ENCODE assay signal across 11 cellular contexts in the genomic region with DNA sequence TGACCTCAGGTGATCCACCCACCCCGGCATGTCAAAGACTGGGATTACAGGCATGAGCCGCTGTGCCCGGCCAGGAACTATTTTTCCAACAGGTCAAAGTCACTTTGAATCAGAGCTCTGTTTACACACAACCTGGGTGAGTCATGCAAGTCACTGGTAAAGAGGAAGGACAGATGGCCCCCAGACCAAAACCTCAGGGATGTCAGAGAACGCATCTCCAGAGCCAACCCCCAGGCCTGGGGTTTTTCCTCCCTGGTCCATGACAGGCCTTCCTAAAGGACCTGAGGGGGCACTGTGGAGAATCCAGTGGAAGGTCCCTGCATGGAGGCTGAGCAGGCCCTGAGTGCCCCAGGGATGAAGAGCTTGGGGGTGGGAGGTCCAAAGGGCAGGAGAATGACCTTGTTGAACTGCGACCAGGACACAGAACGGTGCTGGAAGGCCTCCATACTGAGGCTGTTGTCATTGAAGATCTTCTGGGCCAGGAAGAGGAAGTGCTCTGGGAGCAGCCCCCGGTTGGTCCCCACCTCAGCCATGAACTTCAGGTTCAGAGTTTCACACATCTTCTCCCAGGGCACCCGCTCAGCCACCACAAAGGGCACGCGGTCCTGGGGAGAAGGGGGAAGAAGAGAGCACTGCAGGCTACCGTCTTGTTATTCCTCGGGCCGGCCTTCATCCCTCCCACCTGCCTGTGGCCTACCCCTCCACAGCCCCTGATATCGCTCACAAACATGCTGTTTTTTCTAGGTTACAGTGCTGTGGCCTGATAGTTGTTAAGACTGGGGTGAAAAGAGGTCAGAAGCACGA. TPM values are rescaled to one million over a fixed set of nuclear protein-coding genes. Genes with fewer than 3 reads are reported as not detected.
DNase-seq lines count a peak whose midpoint lies in the region; ATAC-seq and TF ChIP-seq lines count a peak whose summit lies in the region.
"Had no signal": no experiment of that assay in that cellular context is flagged by ENCODE, and none has a peak within 500 bp of the region (broad histone marks: within the 10 kb centered on the region; RNA-seq: fewer than 3 reads in every experiment).

No MANE protein-coding gene starts in this region.

- H3K9me3 ChIP-seq in BE2C = no peaks in the 10 kb centered on the region
- H3K9me3 ChIP-seq in mesenchymal stem cell (ENCODE audit: control insufficient read depth, low read length) = no peaks in the 10 kb centered on the region

- DNase-seq in BE2C (peak; percentile 64), HFFc6 (no peak), mesenchymal stem cell (peak; percentile 91), EL (no peak)
- DNase-seq in activated naive CD4-positive, alpha-beta T cell treated with anti-CD3 and anti-CD28 coated beads, Interleukin-2, amount 50 U/mL, for 72 hours (ENCODE audit: low spot score in 2 of 2) = no peak
- DNase-seq in stimulated activated CD4-positive, alpha-beta T cell treated with anti-CD3 and anti-CD28 coated beads, Interleukin-1b, Interleukin-23, amount 100 ng/mL, for 48 hours = no peak
- DNase-seq: NCI-H1092 had no signal

- no peak overlapping the region for H3K4me2 ChIP-seq in mesenchymal stem cell (ENCODE audit: low read length, poor library complexity, severe bottlenecking)

- no peak overlapping the region for H3K23ac ChIP-seq in mesenchymal stem cell (ENCODE audit: low read length in 2 of 2)

- H3K36me3 ChIP-seq in BE2C (no peaks in the 10 kb centered on the region), mesenchymal stem cell (ENCODE audit: control insufficient read depth in 1 of 2, insufficient read depth in 2 of 2, low read depth in 1 of 2, low read length in 2 of 2) (peaks cover 59 to 83% of the 10 kb centered on the region in 2 experiments)

- no peak overlapping the region for H2BK120ac ChIP-seq in mesenchymal stem cell (ENCODE audit: low read depth, low read length)

- H3K4me3 ChIP-seq in BE2C (ENCODE audit: low read depth, low read length) (no peak overlapping the region), mesenchymal stem cell (ENCODE audit: insufficient read depth in 1 of 2, low read depth in 1 of 2, low read length in 2 of 2) (no peak overlapping the region)
- H3K4me3 ChIP-seq: lung had no signal

- no peak overlapping the region for H3K4me3 Mint-ChIP-seq in HFFc6

- no peak overlapping the region for H3K14ac ChIP-seq in mesenchymal stem cell (ENCODE audit: low read length in 2 of 2)

- WGBS in mesenchymal stem cell = 66% methylated on average over 7 of the region's 15 CpGs

- no peak overlapping the region for H3K18ac ChIP-seq in mesenchymal stem cell (ENCODE audit: low read depth in 1 of 2, low read length in 2 of 2)

- TF ChIP-seq CTCF in BE2C (IDR thresholded peaks at IDR 0.05; ENCODE audit: low read depth, low read length) (peak; percentile 14; the same call in 1 of the 2 replicates), HFFc6 (IDR thresholded peaks at IDR 0.05) (no peak)

- no peak overlapping the region for H4K91ac ChIP-seq in mesenchymal stem cell (ENCODE audit: low read length)

- no peak overlapping the region for H2BK15ac ChIP-seq in mesenchymal stem cell (ENCODE audit: low read depth, poor library complexity, severe bottlenecking)

- peaks cover 23% of the 10 kb centered on the region for H3K36me3 Mint-ChIP-seq in HFFc6 (ENCODE audit: low read depth)
- H3K36me3 Mint-ChIP-seq in activated naive CD4-positive, alpha-beta T cell treated with anti-CD3 and anti-CD28 coated beads, Interleukin-2, amount 50 U/mL, for 72 hours = peaks cover 23 to 39% of the 10 kb centered on the region in 2 donors

- no peak overlapping the region for H2BK12ac ChIP-seq in mesenchymal stem cell (ENCODE audit: low read length in 2 of 2)

- H3K79me1 ChIP-seq in mesenchymal stem cell (replicated peaks; ENCODE audit: low read length, poor library complexity, severe bottlenecking) = peaks cover 9% of the 10 kb centered on the region

- peaks cover 6% of the 10 kb centered on the region; the same call in 1 of the 2 replicates for H3K4me1 ChIP-seq in BE2C
- H3K4me1 ChIP-seq in mesenchymal stem cell (ENCODE audit: control insufficient read depth, insufficient read depth, low read depth, low read length) = peaks cover 6% of the 10 kb centered on the region

- peak in 1 of 2 donors; percentile 38 for ATAC-seq in activated naive CD4-positive, alpha-beta T cell treated with anti-CD3 and anti-CD28 coated beads, Interleukin-2, amount 50 U/mL, for 72 hours
- ATAC-seq in HG03521 (IDR thresholded peaks at IDR 0.05; ENCODE audit: unreplicated experiment) = no peak
- ATAC-seq in HG02970 (IDR thresholded peaks at IDR 0.05; ENCODE audit: low FRiP score, unreplicated experiment) = no peak

- H2AK5ac ChIP-seq in mesenchymal stem cell (ENCODE audit: low read length, severe bottlenecking) = no peak overlapping the region

- no peak overlapping the region for H2BK5ac ChIP-seq in mesenchymal stem cell (ENCODE audit: low read depth, low read length, poor library complexity, severe bottlenecking)

- H3K4ac ChIP-seq in mesenchymal stem cell (ENCODE audit: low read depth in 1 of 2, low read length in 2 of 2) = no peak overlapping the region

- H2AFZ ChIP-seq in mesenchymal stem cell (ENCODE audit: low read depth, low read length) = no peak overlapping the region

- H3K4me1 Mint-ChIP-seq in HFFc6 (ENCODE audit: low read depth) = peaks cover 5% of the 10 kb centered on the region

- H3K27ac Mint-ChIP-seq in HFFc6 = peak overlapping the region; percentile 71
- H3K27ac Mint-ChIP-seq in activated naive CD4-positive, alpha-beta T cell treated with anti-CD3 and anti-CD28 coated beads, Interleukin-2, amount 50 U/mL, for 72 hours = peak overlapping the region; percentile 81 to 88

- H3K27ac ChIP-seq in mesenchymal stem cell (ENCODE audit: low read length, poor library complexity, severe bottlenecking) = no peak overlapping the region

- H3K27me3 ChIP-seq in BE2C (no peaks in the 10 kb centered on the region), mesenchymal stem cell (ENCODE audit: control insufficient read depth in 1 of 2, insufficient read depth in 1 of 2, low read length in 2 of 2) (no peaks in the 10 kb centered on the region)

- H3K9ac ChIP-seq in mesenchymal stem cell (ENCODE audit: low read length) = peak overlapping the region; percentile 24

- H3K9me3 Mint-ChIP-seq in HFFc6 = no peaks in the 10 kb centered on the region
- no peaks in the 10 kb centered on the region for H3K9me3 Mint-ChIP-seq in activated naive CD4-positive, alpha-beta T cell treated with anti-CD3 and anti-CD28 coated beads, Interleukin-2, amount 50 U/mL, for 72 hours

- no peak overlapping the region for H4K8ac ChIP-seq in mesenchymal stem cell (ENCODE audit: low read length)

- H3K27me3 Mint-ChIP-seq in HFFc6 (ENCODE audit: insufficient read depth) = peaks cover 1% of the 10 kb centered on the region

RNA-seq across cellular contexts. Expression of gene STAT6, which starts 9.1 kb away (rescaled TPM):
- polyA plus RNA-seq in BE2C (2012; ENCODE audit: insufficient read depth, insufficient read length, low read depth) = 1.6 TPM
- total RNA-seq in HFFc6 (2021; fragmentation: NEBNext Ultra II Directional; extraction: Animal tissue kit (Norgen Biotek cat#: 25700)) = 100 to 1,000 TPM in 1 of 6 experiments, 10 to 100 TPM in 5; 83.7 to 102 (median 93.5) TPM
- 100 to 1,000 TPM; 213 to 283 TPM for total RNA-seq in activated naive CD4-positive, alpha-beta T cell treated with anti-CD3 and anti-CD28 coated beads, Interleukin-2, amount 50 U/mL, for 72 hours
- 87.5 TPM for polyA plus RNA-seq in mesenchymal stem cell (2013, experiment 1 of 2)
- polyA plus RNA-seq in mesenchymal stem cell (2013, experiment 2 of 2) = 89.4 TPM

RNA-seq across cellular contexts. Expression of gene NAB2, which starts 13.2 kb away (rescaled TPM):
- polyA plus RNA-seq in BE2C (2012; ENCODE audit: insufficient read depth, insufficient read length, low read depth) = 24.8 TPM
- 10 to 100 TPM; 37.9 to 48.1 (median 44.8) TPM for total RNA-seq in HFFc6 (2021; fragmentation: NEBNext Ultra II Directional; extraction: Animal tissue kit (Norgen Biotek cat#: 25700))
- 10 to 100 TPM; 39.1 to 39.3 TPM for total RNA-seq in activated naive CD4-positive, alpha-beta T cell treated with anti-CD3 and anti-CD28 coated beads, Interleukin-2, amount 50 U/mL, for 72 hours
- 28.9 TPM for polyA plus RNA-seq in mesenchymal stem cell (2013, experiment 1 of 2)
- polyA plus RNA-seq in mesenchymal stem cell (2013, experiment 2 of 2) = 27.0 TPM

RNA-seq across cellular contexts. Expression of gene NEMP1, which starts 23.5 kb away (rescaled TPM):
- 5.8 TPM for polyA plus RNA-seq in BE2C (2012; ENCODE audit: insufficient read depth, insufficient read length, low read depth)
- total RNA-seq in HFFc6 (2021; fragmentation: NEBNext Ultra II Directional; extraction: Animal tissue kit (Norgen Biotek cat#: 25700)) = 10 to 100 TPM; 13.0 to 22.1 (median 20.7) TPM
- 100 to 1,000 TPM in 1 of 2 donors, 10 to 100 TPM in 1; 80.2 to 182 TPM for total RNA-seq in activated naive CD4-positive, alpha-beta T cell treated with anti-CD3 and anti-CD28 coated beads, Interleukin-2, amount 50 U/mL, for 72 hours
- polyA plus RNA-seq in mesenchymal stem cell (2013, experiment 1 of 2) = 6.2 TPM
- polyA plus RNA-seq in mesenchymal stem cell (2013, experiment 2 of 2) = 5.8 TPM

RNA-seq across cellular contexts. Expression of gene LRP1, which starts 26.2 kb away (rescaled TPM):
- polyA plus RNA-seq in BE2C (2012; ENCODE audit: insufficient read depth, insufficient read length, low read depth) = 6.4 TPM
- 100 to 1,000 TPM; 187 to 332 (median 201) TPM for total RNA-seq in HFFc6 (2021; fragmentation: NEBNext Ultra II Directional; extraction: Animal tissue kit (Norgen Biotek cat#: 25700))
- 1 to 10 TPM; 1.3 to 5.9 TPM for total RNA-seq in activated naive CD4-positive, alpha-beta T cell treated with anti-CD3 and anti-CD28 coated beads, Interleukin-2, amount 50 U/mL, for 72 hours
- 68.9 TPM for polyA plus RNA-seq in mesenchymal stem cell (2013, experiment 1 of 2)
- polyA plus RNA-seq in mesenchymal stem cell (2013, experiment 2 of 2) = 57.9 TPM

RNA-seq across cellular contexts. Expression of gene LRP1-AS, which starts 45.3 kb away (rescaled TPM):
- polyA plus RNA-seq in BE2C (2012; ENCODE audit: insufficient read depth, insufficient read length, low read depth) = not detected
- not detected for total RNA-seq in HFFc6 (2021; fragmentation: NEBNext Ultra II Directional; extraction: Animal tissue kit (Norgen Biotek cat#: 25700))
- not detected for total RNA-seq in activated naive CD4-positive, alpha-beta T cell treated with anti-CD3 and anti-CD28 coated beads, Interleukin-2, amount 50 U/mL, for 72 hours
- polyA plus RNA-seq in mesenchymal stem cell (2013, experiment 1 of 2) = not detected
- not detected for polyA plus RNA-seq in mesenchymal stem cell (2013, experiment 2 of 2)
- total RNA-seq: lung; T-helper 2 cell treated with Interferon-gamma antibody and Interleukin-4, amounts not matched to agents 100 ng/mL and 5 ng/mL, for 36 hours had no signal
- polyA plus RNA-seq: lung had no signal

Comparison
In these comparisons a context has a peak if more than half of its experiments do, and no peak if none do; other contexts are left out.
1. DNase-seq: peak in BE2C (single experiment) and mesenchymal stem cell (single experiment); none in HFFc6 (single experiment), activated naive CD4-positive, alpha-beta T cell treated with anti-CD3 and anti-CD28 coated beads, Interleukin-2, amount 50 U/mL, for 72 hours (0 of 2), stimulated activated CD4-positive, alpha-beta T cell treated with anti-CD3 and anti-CD28 coated beads, Interleukin-1b, Interleukin-23, amount 100 ng/mL, for 48 hours (single experiment) and EL (single experiment).